In genomic region chr16:55528974-55529373, GRCh38 we compare ENCODE assay signal across 16 cellular contexts. TPM values are rescaled to one million over a fixed set of nuclear protein-coding genes. Genes with fewer than 3 reads are reported as not detected.
"Had no signal": no experiment of that assay in that cellular context is flagged by ENCODE, and none has a peak within 500 bp of the region (broad histone marks: within the 10 kb centered on the region; RNA-seq: fewer than 3 reads in every experiment).

No MANE protein-coding gene starts in this region.

- H3K4me3 Mint-ChIP-seq: activated CD4-positive, alpha-beta memory T cell treated with anti-CD3 and anti-CD28 coated beads for 36 hours; activated naive CD8-positive, alpha-beta T cell treated with anti-CD3 and anti-CD28 coated beads, Interleukin-2, amount 10 ng/mL, durations not matched to agents 7 days and 5 days; activated T-cell treated with anti-CD3 and anti-CD28 coated beads, Interleukin-2, amount 50 U/mL, for 4 hours; stimulated activated effector memory CD8-positive, alpha-beta T cell treated with anti-CD3 and anti-CD28 coated beads, Interleukin-12 subunit alpha, Interleukin-12 subunit beta, amount 100 ng/mL, for 72 hours had no signal

- H3K36me3 Mint-ChIP-seq: activated CD4-positive, alpha-beta memory T cell treated with anti-CD3 and anti-CD28 coated beads for 36 hours; activated naive CD8-positive, alpha-beta T cell treated with anti-CD3 and anti-CD28 coated beads, Interleukin-2, amount 10 ng/mL, durations not matched to agents 7 days and 5 days; stimulated activated effector memory CD8-positive, alpha-beta T cell treated with anti-CD3 and anti-CD28 coated beads, Interleukin-12 subunit alpha, Interleukin-12 subunit beta, amount 100 ng/mL, for 72 hours had no signal

- H3K27ac Mint-ChIP-seq: activated CD4-positive, alpha-beta memory T cell treated with anti-CD3 and anti-CD28 coated beads for 36 hours; activated naive CD8-positive, alpha-beta T cell treated with anti-CD3 and anti-CD28 coated beads, Interleukin-2, amount 10 ng/mL, durations not matched to agents 7 days and 5 days; stimulated activated effector memory CD8-positive, alpha-beta T cell treated with anti-CD3 and anti-CD28 coated beads, Interleukin-12 subunit alpha, Interleukin-12 subunit beta, amount 100 ng/mL, for 72 hours had no signal

- ATAC-seq: activated T-cell treated with anti-CD3 and anti-CD28 coated beads, Interleukin-2, amount 50 U/mL, for 4 hours; left lobe of liver; pancreas; stimulated activated effector memory CD8-positive, alpha-beta T cell treated with anti-CD3 and anti-CD28 coated beads, Interleukin-12 subunit alpha, Interleukin-12 subunit beta, amount 100 ng/mL, for 72 hours had no signal

- DNase-seq: activated CD4-positive, alpha-beta memory T cell treated with anti-CD3 and anti-CD28 coated beads for 36 hours; activated CD4-positive, alpha-beta T cell treated with anti-CD3 and anti-CD28 coated beads for 1 hour; activated gamma-delta T cell; activated naive CD8-positive, alpha-beta T cell treated with anti-CD3 and anti-CD28 coated beads, Interleukin-2, amount 10 ng/mL, durations not matched to agents 7 days and 5 days; activated T-cell treated with anti-CD3 and anti-CD28 coated beads, Interleukin-2, amount 50 U/mL, for 4 hours; anterior cingulate cortex; esophagus squamous epithelium; mesendoderm; pancreas; small intestine; T-helper 9 cell; tibial artery had no signal

- H3K27me3 ChIP-seq: breast epithelium, esophagus squamous epithelium, tibial artery had no signal

- H3K27ac ChIP-seq: breast epithelium, esophagus squamous epithelium, pancreas, tibial artery had no signal

- H3K4me1 ChIP-seq: breast epithelium, esophagus squamous epithelium, pancreas, tibial artery had no signal

- H3K9me3 Mint-ChIP-seq: activated CD4-positive, alpha-beta memory T cell treated with anti-CD3 and anti-CD28 coated beads for 36 hours; activated naive CD8-positive, alpha-beta T cell treated with anti-CD3 and anti-CD28 coated beads, Interleukin-2, amount 10 ng/mL, durations not matched to agents 7 days and 5 days; activated T-cell treated with anti-CD3 and anti-CD28 coated beads, Interleukin-2, amount 50 U/mL, for 4 hours; stimulated activated effector memory CD8-positive, alpha-beta T cell treated with anti-CD3 and anti-CD28 coated beads, Interleukin-12 subunit alpha, Interleukin-12 subunit beta, amount 100 ng/mL, for 72 hours had no signal

- H3K36me3 ChIP-seq: breast epithelium, tibial artery had no signal

- H3K9me3 ChIP-seq: breast epithelium, esophagus squamous epithelium, pancreas, tibial artery had no signal

- H3K4me3 ChIP-seq: breast epithelium, esophagus squamous epithelium, pancreas, tibial artery had no signal

- H3K4me1 Mint-ChIP-seq: activated naive CD8-positive, alpha-beta T cell treated with anti-CD3 and anti-CD28 coated beads, Interleukin-2, amount 10 ng/mL, durations not matched to agents 7 days and 5 days; stimulated activated effector memory CD8-positive, alpha-beta T cell treated with anti-CD3 and anti-CD28 coated beads, Interleukin-12 subunit alpha, Interleukin-12 subunit beta, amount 100 ng/mL, for 72 hours had no signal

RNA-seq across cellular contexts. Expression of gene CAPNS2, which starts 37.5 kb away (rescaled TPM):
- total RNA-seq: activated CD4-positive, alpha-beta memory T cell treated with anti-CD3 and anti-CD28 coated beads for 36 hours; activated naive CD8-positive, alpha-beta T cell treated with anti-CD3 and anti-CD28 coated beads, Interleukin-2, amount 10 ng/mL, durations not matched to agents 7 days and 5 days; activated T-cell treated with anti-CD3 and anti-CD28 coated beads, Interleukin-2, amount 50 U/mL, for 4 hours; left lobe of liver had no signal
- polyA plus RNA-seq: neural cell, pancreas had no signal

RNA-seq across cellular contexts. Expression of gene MMP2, which starts 50.0 kb away (rescaled TPM):
- total RNA-seq: activated CD4-positive, alpha-beta memory T cell treated with anti-CD3 and anti-CD28 coated beads for 36 hours had no signal
